ENCODE assay signal across 8 cellular contexts in the genomic region with DNA sequence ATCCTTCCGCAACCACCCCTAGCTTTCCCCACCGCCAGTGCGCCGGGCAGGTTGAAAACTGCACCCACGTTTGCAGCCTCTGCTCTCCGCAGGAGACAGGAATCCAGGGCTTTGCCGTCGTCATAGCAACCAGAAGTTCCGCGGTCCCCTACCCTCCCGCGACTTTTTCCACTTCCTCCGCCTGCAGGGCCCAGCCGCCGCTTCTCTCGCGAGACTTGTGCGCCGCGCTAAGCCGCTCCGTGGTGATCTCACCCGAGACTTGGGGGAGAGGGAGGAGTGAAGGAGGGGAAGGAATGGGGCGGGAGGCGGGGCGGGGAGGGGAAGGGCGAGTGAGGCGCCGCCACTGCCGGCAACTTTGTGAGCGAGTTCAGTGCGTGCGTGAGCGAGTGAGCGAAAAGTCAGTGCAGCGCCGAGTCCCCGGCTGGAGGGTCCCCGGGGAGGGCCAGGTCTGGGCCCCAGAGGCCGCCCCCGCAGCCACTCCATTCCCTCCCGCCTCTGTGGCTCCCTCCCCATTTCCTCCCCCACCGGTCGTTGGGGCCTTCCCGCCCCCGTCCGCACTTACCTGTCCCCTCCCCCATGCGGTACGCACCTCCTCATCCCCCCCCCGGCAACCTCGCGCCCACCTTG. TPM values are rescaled to one million over a fixed set of nuclear protein-coding genes. Genes with fewer than 3 reads are reported as not detected.
DNase-seq lines count a peak whose midpoint lies in the region; ATAC-seq and TF ChIP-seq lines count a peak whose summit lies in the region.

A gene (plus strand): TSS at position 370 of the 627 bp plus-strand sequence.

- peak within 1 kb of the TSS; percentile 81 for H3K27ac ChIP-seq in ACC112 (ENCODE audit: low read depth, low read length)
- H3K27ac ChIP-seq in VCaP = peak within 1 kb of the TSS; percentile 94
- H3K27ac ChIP-seq in breast epithelium = peak within 1 kb of the TSS; percentile 98 to 99
- peak within 1 kb of the TSS; percentile 87 to 99 (median 97) for H3K27ac ChIP-seq in skin epidermis

- peak within 1 kb of the TSS; percentile 84 for H3K4me3 ChIP-seq in ACC112 (ENCODE audit: low read depth, low read length)
- H3K4me3 ChIP-seq in breast epithelium = peak within 1 kb of the TSS; percentile 71 to 96 (median 78)
- H3K4me3 ChIP-seq in iPS-18c (ENCODE audit: insufficient read depth, low read depth, low read length) = peak within 1 kb of the TSS; percentile 91
- peak within 1 kb of the TSS; percentile 60 to 93 (median 83) for H3K4me3 ChIP-seq in skin epidermis

- TF ChIP-seq CTCF in VCaP (conservative IDR thresholded peaks at IDR 0.05) (no peak), breast epithelium (IDR thresholded peaks at IDR 0.05) (peak in 1 of 3 donors; percentile 21)

- H3K4me1 ChIP-seq in ACC112 (ENCODE audit: control insufficient read depth, insufficient read depth, low read length, unreplicated experiment) = peaks cover 15% of the 10 kb centered on the region
- peaks cover 0 to 5% of the 10 kb centered on the region in 2 donors for H3K4me1 ChIP-seq in breast epithelium

- H2AFZ ChIP-seq in ACC112 (ENCODE audit: low read length, unreplicated experiment) = peak within 1 kb of the TSS; percentile 72

- no peaks in the 10 kb centered on the region for H3K27me3 ChIP-seq in ACC112 (ENCODE audit: insufficient read depth, low read length)
- H3K27me3 ChIP-seq in breast epithelium = no peaks in the 10 kb centered on the region

- TF ChIP-seq POLR2A in breast epithelium (IDR thresholded peaks at IDR 0.05) = peak; percentile 91

- intact Hi-C loops in breast epithelium (cut with DNase I; ENCODE audit: low total_unique reads) = no loop called here

- no peaks in the 10 kb centered on the region for H3K36me3 ChIP-seq in ACC112 (ENCODE audit: insufficient read depth, low read length)
- no peaks in the 10 kb centered on the region for H3K36me3 ChIP-seq in breast epithelium

- H3K79me2 ChIP-seq in ACC112 (ENCODE audit: control insufficient read depth, insufficient read depth, low read length, unreplicated experiment) = peaks cover 40% of the 10 kb centered on the region

- DNase-seq in NCI-H2196 treated with DMSO at 0.1 percent for 48 hours (lab: John Stamatoyannopoulos, UW; ENCODE audit: unreplicated experiment) = peak; percentile 98
- peak; percentile 96 to 97 for DNase-seq in breast epithelium (ENCODE audit: low spot score in 2 of 2)

- H3K9me3 ChIP-seq in breast epithelium (no peaks in the 10 kb centered on the region), iPS-18c (ENCODE audit: control insufficient read depth, insufficient read depth, low read length) (no peaks in the 10 kb centered on the region)

- ATAC-seq in GM18870 (IDR thresholded peaks at IDR 0.05; ENCODE audit: unreplicated experiment) = peak; percentile 58
- ATAC-seq in HG03135 (IDR thresholded peaks at IDR 0.05; ENCODE audit: unreplicated experiment) = peak; percentile 72

RNA-seq across cellular contexts. Expression of the gene that starts here (rescaled TPM):
- 10 to 100 TPM; 15.4 to 65.9 (median 39.7) TPM for total RNA-seq in breast epithelium

Comparison
In these comparisons a context has a peak if more than half of its experiments do, and no peak if none do; other contexts are left out.
1. Peak in every context shown above with its lines: DNase-seq, ATAC-seq, H3K4me3 ChIP-seq and H3K27ac ChIP-seq.